9 cellular contexts compared by ENCODE assay signal in the genomic region with DNA sequence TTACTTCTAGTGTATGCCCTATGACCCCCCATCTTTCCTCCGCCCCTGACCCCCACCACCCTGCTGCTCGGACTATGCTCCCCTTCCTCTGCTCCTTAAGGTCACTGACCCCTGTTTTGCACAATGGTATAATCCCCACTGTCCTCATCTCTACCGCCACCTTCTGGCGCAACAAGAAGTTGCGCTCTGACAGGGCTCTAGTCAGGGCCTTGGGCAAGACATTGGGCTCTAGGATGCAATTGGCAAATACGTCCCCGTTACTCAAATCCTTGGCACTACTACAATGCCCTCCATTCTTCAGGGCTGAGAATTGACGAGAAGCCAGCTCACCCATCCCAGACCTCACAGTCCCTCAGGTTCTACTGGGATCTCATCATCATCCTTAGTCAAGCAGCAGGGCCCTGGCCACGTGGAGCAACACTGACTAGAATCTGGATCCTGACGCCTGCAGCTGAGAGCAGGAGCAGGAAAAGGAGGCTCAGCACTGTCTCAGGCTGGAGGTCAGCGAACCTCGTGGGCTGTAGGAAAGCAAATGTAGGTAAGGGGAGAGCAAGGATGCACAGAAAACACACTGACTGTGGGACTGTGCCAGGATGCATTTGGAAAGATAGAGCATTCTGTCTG. TPM values are rescaled to one million over a fixed set of nuclear protein-coding genes. Genes with fewer than 3 reads are reported as not detected.
DNase-seq lines count a peak whose midpoint lies in the region; ATAC-seq and TF ChIP-seq lines count a peak whose summit lies in the region.
"Had no signal": no experiment of that assay in that cellular context is flagged by ENCODE, and none has a peak within 500 bp of the region (broad histone marks: within the 10 kb centered on the region; RNA-seq: fewer than 3 reads in every experiment).

No MANE protein-coding gene starts in this region.

- no peak overlapping the region for H3K27ac ChIP-seq in SK-N-SH (ENCODE audit: low read depth in 2 of 2, low read length in 1 of 2)
- H3K27ac ChIP-seq in GM23248 = no peak overlapping the region
- no peak overlapping the region for H3K27ac ChIP-seq in KMS-11
- H3K27ac ChIP-seq: skin epidermis had no signal

- H3K9me3 ChIP-seq in SK-N-SH = no peaks in the 10 kb centered on the region
- no peaks in the 10 kb centered on the region for H3K9me3 ChIP-seq in GM23248 (ENCODE audit: low read depth)

- H4K20me1 ChIP-seq in SK-N-SH (ENCODE audit: insufficient read depth) (no peaks in the 10 kb centered on the region), GM23248 (ENCODE audit: insufficient read depth) (no peaks in the 10 kb centered on the region), KMS-11 (ENCODE audit: insufficient read depth) (no peaks in the 10 kb centered on the region)

- in situ Hi-C loops in GM23248 (cut with MboI) = no loop called here

- H3K79me2 ChIP-seq in SK-N-SH (ENCODE audit: insufficient read depth) (no peaks in the 10 kb centered on the region), GM23248 (ENCODE audit: insufficient read depth) (no peaks in the 10 kb centered on the region), KMS-11 (ENCODE audit: insufficient read depth, low read depth) (no peaks in the 10 kb centered on the region)

- 41% methylated on average over 12 of the region's 12 CpGs for WGBS in SK-N-SH (ENCODE audit: low lambda C conversion rate)
- WGBS in GM23248 (ENCODE audit: low coverage in 1 of 2, low lambda C conversion rate in 2 of 2, missing lambda C conversion rate in 2 of 2), 2 experiments = 36 to 40% methylated on average over 9 to 12 of the region's 12 CpGs

- DNase-seq in SK-N-SH (peak; percentile 52), GM23248 (peak; percentile 32), kidney glomerular epithelial cell (lab: John Stamatoyannopoulos, UW) (peak; percentile 1), NCI-H510A treated with DMSO at 0.1 percent for 48 hours (lab: John Stamatoyannopoulos, UW) (no peak), H4 (ENCODE audit: low spot score) (no peak)

- POLR2A ChIA-PET in SK-N-SH (lab: Yijun Ruan, JAX) = interaction anchor here (0.8 kb wide), 1 partner anchor 19 kb away, joined by 3 read pairs; no protein-coding TSS in a partner anchor

- no peaks in the 10 kb centered on the region for H3K36me3 Mint-ChIP-seq in activated T-helper 17 cell treated with anti-CD3 and anti-CD28 coated beads, Interleukin-2, amount 50 U/mL, for 72 hours (ENCODE audit: low read depth)

- peak overlapping the region; percentile 42 for H3K4me3 Mint-ChIP-seq in activated T-helper 17 cell treated with anti-CD3 and anti-CD28 coated beads, Interleukin-2, amount 50 U/mL, for 72 hours

- H3K9ac ChIP-seq in SK-N-SH (no peak overlapping the region), GM23248 (no peak overlapping the region), KMS-11 (no peak overlapping the region)

- peak; percentile 38 for TF ChIP-seq CTCF in SK-N-SH (IDR thresholded peaks at IDR 0.05)
- peak; percentile 42; the same call in 1 of the 2 replicates for TF ChIP-seq CTCF in KMS-11 (conservative IDR thresholded peaks at IDR 0.05; ENCODE audit: low read depth, low read length)

- H2AFZ ChIP-seq in SK-N-SH (ENCODE audit: low read depth) (no peak overlapping the region), GM23248 (no peak overlapping the region), KMS-11 (ENCODE audit: low read depth) (no peak overlapping the region)

- H3K27me3 ChIP-seq in SK-N-SH (ENCODE audit: insufficient read depth) = no peaks in the 10 kb centered on the region
- peaks cover 1% of the 10 kb centered on the region; the same call in 1 of the 2 replicates for H3K27me3 ChIP-seq in GM23248 (replicated peaks; ENCODE audit: insufficient read depth)
- H3K27me3 ChIP-seq in KMS-11 (ENCODE audit: insufficient read depth, low read depth) = no peaks in the 10 kb centered on the region

- H3K9me3 Mint-ChIP-seq in activated T-helper 17 cell treated with anti-CD3 and anti-CD28 coated beads, Interleukin-2, amount 50 U/mL, for 72 hours = peaks cover 4% of the 10 kb centered on the region

- H3K4me2 ChIP-seq in SK-N-SH = no peak overlapping the region
- no peak overlapping the region for H3K4me2 ChIP-seq in GM23248 (ENCODE audit: unreplicated experiment)
- H3K4me2 ChIP-seq in KMS-11 = no peak overlapping the region

- peaks cover 7% of the 10 kb centered on the region for H3K4me1 Mint-ChIP-seq in activated T-helper 17 cell treated with anti-CD3 and anti-CD28 coated beads, Interleukin-2, amount 50 U/mL, for 72 hours

- no peak overlapping the region for H3K27ac Mint-ChIP-seq in activated T-helper 17 cell treated with anti-CD3 and anti-CD28 coated beads, Interleukin-2, amount 50 U/mL, for 72 hours

- no peaks in the 10 kb centered on the region for H3F3A ChIP-seq in SK-N-SH (replicated peaks; ENCODE audit: insufficient read depth)
- H3F3A ChIP-seq in GM23248 (ENCODE audit: insufficient read depth) = no peaks in the 10 kb centered on the region

- H3K4me1 ChIP-seq in SK-N-SH (ENCODE audit: control insufficient read depth in 1 of 2, insufficient read depth in 2 of 2, low read depth in 1 of 2, low read length in 1 of 2) (no peaks in the 10 kb centered on the region), GM23248 (ENCODE audit: insufficient read depth) (no peaks in the 10 kb centered on the region), KMS-11 (ENCODE audit: low read depth, poor library complexity, severe bottlenecking) (no peaks in the 10 kb centered on the region)

- H3K9me2 ChIP-seq in SK-N-SH (no peaks in the 10 kb centered on the region), GM23248 (ENCODE audit: insufficient read depth) (no peaks in the 10 kb centered on the region)

- CTCF ChIA-PET in SK-N-SH (lab: Yijun Ruan, JAX) = interaction anchor here (0.5 to 1.8 kb wide), 8 partner anchors 9 to 102 kb away, joined by 3 to 9 read pairs (median 3); no protein-coding TSS in a partner anchor

- peaks cover 10% of the 10 kb centered on the region for H3K27me3 Mint-ChIP-seq in activated T-helper 17 cell treated with anti-CD3 and anti-CD28 coated beads, Interleukin-2, amount 50 U/mL, for 72 hours

- no peak for TF ChIP-seq EP300 in SK-N-SH (IDR thresholded peaks at IDR 0.05; ENCODE audit: borderline replicate concordance in 1 of 2, low read depth in 1 of 2, low read length in 1 of 2)

- 0 out of 2 replicates have a peak, but pooled peaks have one; percentile 14 for TF ChIP-seq RAD21 in SK-N-SH (IDR thresholded peaks at IDR 0.05; ENCODE audit: low read length)

- H3K36me3 ChIP-seq in SK-N-SH (replicated peaks in 1 of 2; ENCODE audit: control insufficient read depth in 1 of 2, insufficient read depth in 2 of 2, low read length in 1 of 2) = no peaks in the 10 kb centered on the region
- no peaks in the 10 kb centered on the region for H3K36me3 ChIP-seq in GM23248 (ENCODE audit: low read depth)
- no peaks in the 10 kb centered on the region for H3K36me3 ChIP-seq in KMS-11 (ENCODE audit: insufficient read depth)

- no peak overlapping the region for H3K4me3 ChIP-seq in SK-N-SH (ENCODE audit: low read depth in 2 of 2, low read length in 1 of 2)
- no peak overlapping the region for H3K4me3 ChIP-seq in GM23248
- H3K4me3 ChIP-seq in KMS-11 (IDR thresholded peaks at IDR 0.05; ENCODE audit: insufficient read depth, low read depth, low read length) = no peak overlapping the region
- H3K4me3 ChIP-seq: skin epidermis had no signal

- ATAC-seq in SK-N-SH treated with all-trans-retinoic acid at 6 μM for 48 hours = no peak
- ATAC-seq in activated T-helper 17 cell treated with anti-CD3 and anti-CD28 coated beads, Interleukin-2, amount 50 U/mL, for 72 hours (replicated peaks) = peak; percentile 74

TF ChIP-seq in SK-N-SH, 30 proteins besides CTCF, POLR2A, EP300 and RAD21 (continues in another document):
- TF ChIP-seq TCF12 (IDR thresholded peaks at IDR 0.05) = no peak

TF ChIP-seq in SK-N-SH treated with all-trans-retinoic acid at 6 μM for 48 hours, 23 proteins besides CTCF, POLR2A, EP300 and RAD21 (continues in another document):
- no peak for TF ChIP-seq GLIS3 (CRISPR knock-in tag; IDR thresholded peaks at IDR 0.05)

RNA-seq across cellular contexts. Expression of a gene that starts 10.6 kb away (rescaled TPM):
- polyA plus RNA-seq in SK-N-SH (2012; rRNA removed) (not detected in 2 replicates), GM23248 (2016; fragmentation: Nextera tagmentation; extraction: Ambion mirVana) (not detected in 2 replicates)
- polyA plus RNA-seq in SK-N-SH (2012; cell fraction: cytosol; rRNA removed) = not detected in 2 replicates
- polyA plus RNA-seq in SK-N-SH (2012; cell fraction: nucleus; rRNA removed) = not detected in 2 replicates
- not detected in 2 replicates for total RNA-seq in GM23248 (2014; rRNA removed; shearing (Covaris generic))
- total RNA-seq in activated T-helper 17 cell treated with anti-CD3 and anti-CD28 coated beads, Interleukin-2, amount 50 U/mL, for 72 hours = not detected
- total RNA-seq in H4 (2014; rRNA removed; shearing (Covaris generic)) = not detected in 2 replicates

RNA-seq across cellular contexts. Expression of a gene that starts 20.4 kb away (rescaled TPM):
- 0.02 and 0.05 TPM in 2 replicates for polyA plus RNA-seq in SK-N-SH (2012; rRNA removed)
- polyA plus RNA-seq in SK-N-SH (2012; cell fraction: cytosol; rRNA removed) = 0.05 and 0.10 TPM in 2 replicates
- polyA plus RNA-seq in SK-N-SH (2012; cell fraction: nucleus; rRNA removed) = 0.18 TPM in 2 replicates
- total RNA-seq in GM23248 (2014; rRNA removed; shearing (Covaris generic)) = not detected in 2 replicates
- polyA plus RNA-seq in GM23248 (2016; fragmentation: Nextera tagmentation; extraction: Ambion mirVana) = not detected in 2 replicates
- total RNA-seq in activated T-helper 17 cell treated with anti-CD3 and anti-CD28 coated beads, Interleukin-2, amount 50 U/mL, for 72 hours = under 1 TPM; 0.11 TPM
- total RNA-seq in H4 (2014; rRNA removed; shearing (Covaris generic)) = 0.29 and 0.37 TPM in 2 replicates

RNA-seq across cellular contexts. Expression of a gene that starts 26.6 kb away (rescaled TPM):
- polyA plus RNA-seq in SK-N-SH (2012; rRNA removed) = not detected in 2 replicates
- not detected in 2 replicates for polyA plus RNA-seq in SK-N-SH (2012; cell fraction: cytosol; rRNA removed)
- polyA plus RNA-seq in SK-N-SH (2012; cell fraction: nucleus; rRNA removed) = not detected in 2 replicates
- not detected in 2 replicates for total RNA-seq in GM23248 (2014; rRNA removed; shearing (Covaris generic))
- not detected in 2 replicates for polyA plus RNA-seq in GM23248 (2016; fragmentation: Nextera tagmentation; extraction: Ambion mirVana)
- total RNA-seq in activated T-helper 17 cell treated with anti-CD3 and anti-CD28 coated beads, Interleukin-2, amount 50 U/mL, for 72 hours = not detected
- total RNA-seq in H4 (2014; rRNA removed; shearing (Covaris generic)) = not detected in 2 replicates

RNA-seq across cellular contexts. Expression of a gene that starts 30.1 kb away (rescaled TPM):
- not detected in 2 replicates for polyA plus RNA-seq in SK-N-SH (2012; rRNA removed)
- polyA plus RNA-seq in SK-N-SH (2012; cell fraction: cytosol; rRNA removed) = not detected in 2 replicates
- polyA plus RNA-seq in SK-N-SH (2012; cell fraction: nucleus; rRNA removed) = not detected in 2 replicates
- not detected in 2 replicates for total RNA-seq in GM23248 (2014; rRNA removed; shearing (Covaris generic))
- polyA plus RNA-seq in GM23248 (2016; fragmentation: Nextera tagmentation; extraction: Ambion mirVana) = not detected in 2 replicates
- total RNA-seq in activated T-helper 17 cell treated with anti-CD3 and anti-CD28 coated beads, Interleukin-2, amount 50 U/mL, for 72 hours = not detected
- total RNA-seq in H4 (2014; rRNA removed; shearing (Covaris generic)) = not detected in 2 replicates

RNA-seq across cellular contexts. Expression of a gene that starts 41.1 kb away (rescaled TPM):
- polyA plus RNA-seq in SK-N-SH (2012; rRNA removed) (not detected in 2 replicates), GM23248 (2016; fragmentation: Nextera tagmentation; extraction: Ambion mirVana) (not detected in 2 replicates)
- not detected in 2 replicates for polyA plus RNA-seq in SK-N-SH (2012; cell fraction: cytosol; rRNA removed)
- polyA plus RNA-seq in SK-N-SH (2012; cell fraction: nucleus; rRNA removed) = not detected in 2 replicates
- total RNA-seq in GM23248 (2014; rRNA removed; shearing (Covaris generic)) = not detected in 2 replicates
- total RNA-seq in activated T-helper 17 cell treated with anti-CD3 and anti-CD28 coated beads, Interleukin-2, amount 50 U/mL, for 72 hours = not detected
- not detected in 2 replicates for total RNA-seq in H4 (2014; rRNA removed; shearing (Covaris generic))

Comparison
In these comparisons a context has a peak if more than half of its experiments do, and no peak if none do; other contexts are left out.
1. DNase-seq: peak in SK-N-SH (single experiment), GM23248 (single experiment) and kidney glomerular epithelial cell (single experiment); none in NCI-H510A treated with DMSO at 0.1 percent for 48 hours (single experiment) and H4 (single experiment).